Comparison of ENCODE assay signal across 8 cellular contexts in genomic region chr6:41577865-41578713, GRCh38. TPM values are rescaled to one million over a fixed set of nuclear protein-coding genes. Genes with fewer than 3 reads are reported as not detected.
A peak's percentile ranks its signal among the peaks of the same experiment; 100 is the strongest.
DNase-seq lines count a peak whose midpoint lies in the region; ATAC-seq, FAIRE-seq and TF ChIP-seq lines count a peak whose summit lies in the region.

No MANE protein-coding gene starts in this region.

- no peaks in the 10 kb centered on the region for H3K36me3 Mint-ChIP-seq in activated T-helper 17 cell treated with anti-CD3 and anti-CD28 coated beads, Interleukin-2, amount 50 U/mL, for 72 hours (ENCODE audit: low read depth)

- no peaks in the 10 kb centered on the region for H3K27me3 Mint-ChIP-seq in activated T-helper 17 cell treated with anti-CD3 and anti-CD28 coated beads, Interleukin-2, amount 50 U/mL, for 72 hours

- TF ChIP-seq CTCF in vagina (IDR thresholded peaks at IDR 0.05) = no peak

- no peak for ATAC-seq in activated T-helper 17 cell treated with anti-CD3 and anti-CD28 coated beads, Interleukin-2, amount 50 U/mL, for 72 hours (replicated peaks)
- ATAC-seq in GM21447 (IDR thresholded peaks at IDR 0.05; ENCODE audit: unreplicated experiment) = no peak
- ATAC-seq in HG02852 (IDR thresholded peaks at IDR 0.05; ENCODE audit: unreplicated experiment) = no peak

- peaks cover 5% of the 10 kb centered on the region for H3K4me1 Mint-ChIP-seq in activated T-helper 17 cell treated with anti-CD3 and anti-CD28 coated beads, Interleukin-2, amount 50 U/mL, for 72 hours

- peaks cover 35% of the 10 kb centered on the region for H3K4me1 ChIP-seq in vagina

- no peak overlapping the region for H3K4me3 ChIP-seq in vagina

- no peaks in the 10 kb centered on the region for H3K27me3 ChIP-seq in vagina

- no peaks in the 10 kb centered on the region for H3K9me3 ChIP-seq in vagina

- H3K27ac ChIP-seq in vagina = no peak overlapping the region

- TF ChIP-seq POLR2A in vagina (IDR thresholded peaks at IDR 0.05) = no peak

- no peaks in the 10 kb centered on the region for H3K9me3 Mint-ChIP-seq in activated T-helper 17 cell treated with anti-CD3 and anti-CD28 coated beads, Interleukin-2, amount 50 U/mL, for 72 hours

- DNase-seq in COR-L47 (lab: John Stamatoyannopoulos, UW) = peak; percentile 92
- DNase-seq in NCI-H1436 treated with DMSO at 0.1 percent for 48 hours (lab: John Stamatoyannopoulos, UW) = peak; percentile 47
- DNase-seq in islet precursor cell = peak; percentile 89
- DNase-seq in urothelium cell line (ENCODE audit: low spot score) = peak; percentile 50
- no peak for DNase-seq in vagina (ENCODE audit: extremely low spot score in 2 of 2)

- intact Hi-C loops in vagina (cut with DNase I) = no loop called here

- FAIRE-seq in urothelium cell line (lab: Jason Lieb, UNC) = no peak

- no peak overlapping the region for H3K4me3 Mint-ChIP-seq in activated T-helper 17 cell treated with anti-CD3 and anti-CD28 coated beads, Interleukin-2, amount 50 U/mL, for 72 hours

- H3K36me3 ChIP-seq in vagina = no peaks in the 10 kb centered on the region

- H3K27ac Mint-ChIP-seq in activated T-helper 17 cell treated with anti-CD3 and anti-CD28 coated beads, Interleukin-2, amount 50 U/mL, for 72 hours = peak overlapping the region; percentile 28

RNA-seq across cellular contexts. Expression of gene FOXP4, which starts 31.9 kb away (rescaled TPM):
- total RNA-seq in activated T-helper 17 cell treated with anti-CD3 and anti-CD28 coated beads, Interleukin-2, amount 50 U/mL, for 72 hours = 10 to 100 TPM in 1 of 2 donors, 1 to 10 TPM in 1; 8.7 to 11.6 TPM
- 7.4 TPM for total RNA-seq in vagina

Comparison
In these comparisons a context has a peak if more than half of its experiments do, and no peak if none do; other contexts are left out.
1. DNase-seq: peak in COR-L47 (single experiment), NCI-H1436 treated with DMSO at 0.1 percent for 48 hours (single experiment), islet precursor cell (single experiment) and urothelium cell line (single experiment); none in vagina (0 of 2).